ENCODE assay signal across 18 cellular contexts in genomic region chr17:1786708-1787107, GRCh38. TPM values are rescaled to one million over a fixed set of nuclear protein-coding genes. Genes with fewer than 3 reads are reported as not detected.
DNase-seq lines count a peak whose midpoint lies in the region; ATAC-seq, FAIRE-seq and TF ChIP-seq lines count a peak whose summit lies in the region.
"Had no signal": no experiment of that assay in that cellular context is flagged by ENCODE, and none has a peak within 500 bp of the region (broad histone marks: within the 10 kb centered on the region; RNA-seq: fewer than 3 reads in every experiment).

No MANE protein-coding gene starts in this region.

- intact Hi-C loops in left ventricle myocardium superior (cut with micrococcal nuclease) = loop anchor here (2.0 kb wide), 1 partner anchor 42 kb away; the partner anchor contains the start of gene SMYD4
- intact Hi-C loops in cardiac septum (cut with DNase I) = no loop called here
- intact Hi-C loops in kidney (cut with DNase I) = no loop called here
- intact Hi-C loops in gastrocnemius medialis (cut with DNase I; ENCODE audit: low total_unique reads) = loop anchor here (1.0 to 10.0 kb wide), 4 partner anchors 41 to 212 kb away; partner anchors contain the start of genes RILP, SCARF1 and SMYD4
- intact Hi-C loops in vagina (cut with DNase I) = loop anchor here (5.0 kb wide), 1 partner anchor 119 kb away; no protein-coding TSS in a partner anchor

- H2BK5ac ChIP-seq in trophoblast cell (ENCODE audit: low read depth, low read length, poor library complexity) = no peak overlapping the region

- no peak for FAIRE-seq in kidney (lab: Jason Lieb, UNC)
- FAIRE-seq: pancreas had no signal

- peak; percentile 33 for DNase-seq in left ventricle myocardium superior
- no peak for DNase-seq in cardiac septum (ENCODE audit: low spot score)
- DNase-seq in kidney = peak; percentile 13
- DNase-seq in gastrocnemius medialis = no peak
- no peak for DNase-seq in vagina (ENCODE audit: extremely low spot score in 2 of 2)
- DNase-seq in germinal center (ENCODE audit: low spot score) = no peak
- DNase-seq in trophoblast cell = no peak
- DNase-seq in activated CD4-positive, alpha-beta T cell treated with anti-CD3 and anti-CD28 coated beads for 1 hour = no peak
- DNase-seq: activated CD8-positive, alpha-beta T cell treated with anti-CD3 and anti-CD28 coated beads, Interleukin-2, amount 10 ng/mL, durations not matched to agents 7 days and 5 days; activated effector memory CD4-positive, alpha-beta T cell treated with Interleukin-2 at 50 U/mL for 16 hours; Calu3; mesendoderm; NCI-H1930; NCI-H69; stimulated activated CD4-positive, alpha-beta T cell treated with anti-CD3 and anti-CD28 coated beads, Interleukin-4, amount 100 ng/mL, for 24 hours; T-helper 9 cell had no signal

- in situ Hi-C loops in gastrocnemius medialis (cut with MboI; ENCODE audit: low sequenced_read_pairs in 4 of 4) = loop anchor here in 2 of 4 donors (5.0 to 25.0 kb wide), 3 partner anchors 69 to 124 kb away; no protein-coding TSS in a partner anchor

- no peak overlapping the region for H3K4me2 ChIP-seq in trophoblast cell (ENCODE audit: low read length)

- H3K4me3 ChIP-seq in kidney (ENCODE audit: low read length in 2 of 2) (no peak overlapping the region), gastrocnemius medialis (peak overlapping the region in 1 of 4 donors; percentile 2), vagina (no peak overlapping the region), trophoblast cell (ENCODE audit: low read depth, low read length) (no peak overlapping the region)
- H3K4me3 ChIP-seq: HAP-1, pancreas had no signal

- TF ChIP-seq CTCF in kidney (IDR thresholded peaks at IDR 0.05; ENCODE audit: borderline replicate concordance, extremely low read depth, insufficient read depth) (no peak), gastrocnemius medialis (IDR thresholded peaks at IDR 0.05 in 4 of 5, conservative IDR thresholded peaks at IDR 0.05 in 1 of 5) (no peak), vagina (IDR thresholded peaks at IDR 0.05) (no peak)

- H3K27ac ChIP-seq in kidney (ENCODE audit: low read depth in 2 of 2, low read length in 2 of 2) (peak overlapping the region in 1 of 2 donors; percentile 9), gastrocnemius medialis (peak overlapping the region; percentile 97 to 100 (median 98)), vagina (peak overlapping the region; percentile 85), trophoblast cell (ENCODE audit: low read depth, low read length) (no peak overlapping the region)

- H3K23ac ChIP-seq in trophoblast cell (ENCODE audit: low read length) = no peak overlapping the region

- H3K9me3 ChIP-seq in kidney (ENCODE audit: control insufficient read depth in 1 of 2, low read length in 2 of 2) = no peaks in the 10 kb centered on the region
- H3K9me3 ChIP-seq in gastrocnemius medialis = no peaks in the 10 kb centered on the region
- H3K9me3 ChIP-seq in vagina = no peaks in the 10 kb centered on the region
- peaks cover 2% of the 10 kb centered on the region for H3K9me3 ChIP-seq in trophoblast cell (ENCODE audit: insufficient read depth, low read depth, low read length)
- H3K9me3 ChIP-seq: HAP-1, pancreas had no signal

- H2AK5ac ChIP-seq in trophoblast cell (ENCODE audit: low read length) = no peak overlapping the region

- H2BK120ac ChIP-seq in trophoblast cell (ENCODE audit: insufficient read depth, low read length, poor library complexity) = no peak overlapping the region

- no peak overlapping the region for H4K8ac ChIP-seq in trophoblast cell (ENCODE audit: low read depth, low read length)

- H3K4me1 ChIP-seq in kidney (ENCODE audit: control insufficient read depth in 1 of 2, insufficient read depth in 1 of 2, low read depth in 1 of 2, low read length in 2 of 2) (peaks cover 7 to 22% of the 10 kb centered on the region in 2 donors), gastrocnemius medialis (peaks cover 66 to 70% of the 10 kb centered on the region in 2 donors), vagina (peaks cover 53% of the 10 kb centered on the region), trophoblast cell (ENCODE audit: control insufficient read depth in 1 of 2, insufficient read depth in 2 of 2, low read length in 2 of 2) (peaks cover 9 to 14% of the 10 kb centered on the region in 2 experiments)

- TF ChIP-seq POLR2A in gastrocnemius medialis (IDR thresholded peaks at IDR 0.05) (no peak), vagina (IDR thresholded peaks at IDR 0.05) (no peak)

- H2BK12ac ChIP-seq in trophoblast cell (ENCODE audit: low read length) = no peak overlapping the region

- H3K79me1 ChIP-seq in trophoblast cell (ENCODE audit: low read length) = peaks cover 3% of the 10 kb centered on the region

- H3K14ac ChIP-seq in trophoblast cell (ENCODE audit: low read length) = no peak overlapping the region

- H3K27me3 ChIP-seq in gastrocnemius medialis (no peaks in the 10 kb centered on the region), vagina (no peaks in the 10 kb centered on the region), trophoblast cell (ENCODE audit: insufficient read depth, low read length) (no peaks in the 10 kb centered on the region)
- H3K27me3 ChIP-seq: pancreas had no signal

- no peak overlapping the region for H4K12ac ChIP-seq in trophoblast cell (ENCODE audit: low read depth, low read length)

- no peak overlapping the region for H3K18ac ChIP-seq in trophoblast cell (ENCODE audit: low read length)

- no CpG with 5 or more reads among the region's 7 CpGs for WGBS in trophoblast cell (ENCODE audit: extremely low coverage, insufficient coverage, insufficient read length)

- ATAC-seq in left ventricle myocardium superior (no peak), gastrocnemius medialis (no peak)
- ATAC-seq: activated CD8-positive, alpha-beta T cell treated with anti-CD3 and anti-CD28 coated beads, Interleukin-2, amount 10 ng/mL, durations not matched to agents 7 days and 5 days had no signal

- no peak overlapping the region for H2AFZ ChIP-seq in trophoblast cell (ENCODE audit: insufficient read depth, low read length, poor library complexity)

- no peak overlapping the region for H3K9ac ChIP-seq in kidney (ENCODE audit: low read length in 2 of 2)
- H3K9ac ChIP-seq in trophoblast cell (ENCODE audit: low read length) = no peak overlapping the region

- no peaks in the 10 kb centered on the region for H3K79me2 ChIP-seq in trophoblast cell (ENCODE audit: control insufficient read depth, insufficient read depth, low read length, poor library complexity)

- no peak overlapping the region for H3K4ac ChIP-seq in trophoblast cell (ENCODE audit: low read depth, low read length)

- H4K91ac ChIP-seq in trophoblast cell (ENCODE audit: low read depth, low read length) = no peak overlapping the region

- peaks cover 0 to 12% of the 10 kb centered on the region in 2 donors for H3K36me3 ChIP-seq in kidney (ENCODE audit: control insufficient read depth in 1 of 2, insufficient read depth in 2 of 2, low read length in 2 of 2)
- H3K36me3 ChIP-seq in gastrocnemius medialis = no peaks in the 10 kb centered on the region
- H3K36me3 ChIP-seq in vagina = no peaks in the 10 kb centered on the region
- peaks cover 24 to 29% of the 10 kb centered on the region in 2 experiments for H3K36me3 ChIP-seq in trophoblast cell (ENCODE audit: control insufficient read depth in 1 of 2, insufficient read depth in 2 of 2, low read length in 2 of 2)

RNA-seq across cellular contexts. Expression of gene SERPINF1, which starts 24.8 kb away (rescaled TPM):
- total RNA-seq in left ventricle myocardium superior (146 TPM), cardiac septum (163 TPM), kidney (121 TPM), gastrocnemius medialis (100 to 1,000 TPM; 554 to 698 (median 631) TPM), vagina (1,040 TPM)
- 36.2 TPM for polyA plus RNA-seq in kidney (ENCODE audit: insufficient read depth, low read depth, low replicate concordance)
- 2.2 and 2.3 TPM in 2 replicates for polyA plus RNA-seq in trophoblast cell (2013)
- total RNA-seq: Calu3 had no signal

RNA-seq across cellular contexts. Expression of gene SMYD4, which starts 43.0 kb away (rescaled TPM):
- 6.9 TPM for total RNA-seq in left ventricle myocardium superior
- 8.8 TPM for total RNA-seq in cardiac septum
- total RNA-seq in kidney = 12.2 TPM
- polyA plus RNA-seq in kidney (ENCODE audit: insufficient read depth, low read depth, low replicate concordance) = 3.4 TPM
- 10 to 100 TPM; 15.1 to 18.1 (median 16.7) TPM for total RNA-seq in gastrocnemius medialis
- 16.7 TPM for total RNA-seq in vagina
- polyA plus RNA-seq in trophoblast cell (2013) = 6.8 and 7.2 TPM in 2 replicates

RNA-seq across cellular contexts. Expression of gene RPA1, which starts 43.1 kb away (rescaled TPM):
- total RNA-seq in left ventricle myocardium superior = 46.0 TPM
- total RNA-seq in cardiac septum = 76.7 TPM
- total RNA-seq in kidney = 89.0 TPM
- polyA plus RNA-seq in kidney (ENCODE audit: insufficient read depth, low read depth, low replicate concordance) = 26.1 TPM
- total RNA-seq in gastrocnemius medialis = 10 to 100 TPM; 26.5 to 46.8 (median 34.9) TPM
- 30.9 TPM for total RNA-seq in vagina
- 41.4 and 42.6 TPM in 2 replicates for polyA plus RNA-seq in trophoblast cell (2013)

RNA-seq across cellular contexts. Expression of gene SERPINF2, which starts 44.0 kb away (rescaled TPM):
- total RNA-seq in left ventricle myocardium superior (1.4 TPM), cardiac septum (1.2 TPM), kidney (30.6 TPM), gastrocnemius medialis (1 to 10 TPM in 3 of 4 donors, under 1 TPM in 1; 0.85 to 6.4 (median 4.3) TPM), vagina (23.8 TPM)
- polyA plus RNA-seq in kidney (ENCODE audit: insufficient read depth, low read depth, low replicate concordance) = 209 TPM
- polyA plus RNA-seq in trophoblast cell (2013) = 0.06 and 0.08 TPM in 2 replicates

Comparison
In these comparisons a context has a peak if more than half of its experiments do, and no peak if none do; other contexts are left out.
1. DNase-seq: peak in left ventricle myocardium superior (single experiment) and kidney (single experiment); none in cardiac septum (single experiment), gastrocnemius medialis (0 of 2), vagina (0 of 2), germinal center (single experiment), trophoblast cell (0 of 2) and activated CD4-positive, alpha-beta T cell treated with anti-CD3 and anti-CD28 coated beads for 1 hour (single experiment).
2. intact Hi-C loops: an anchor here in left ventricle myocardium superior (2.0 kb wide), gastrocnemius medialis (1.0 to 10.0 kb wide) and vagina (5.0 kb wide); none called in cardiac septum and kidney.